In the genomic region with DNA sequence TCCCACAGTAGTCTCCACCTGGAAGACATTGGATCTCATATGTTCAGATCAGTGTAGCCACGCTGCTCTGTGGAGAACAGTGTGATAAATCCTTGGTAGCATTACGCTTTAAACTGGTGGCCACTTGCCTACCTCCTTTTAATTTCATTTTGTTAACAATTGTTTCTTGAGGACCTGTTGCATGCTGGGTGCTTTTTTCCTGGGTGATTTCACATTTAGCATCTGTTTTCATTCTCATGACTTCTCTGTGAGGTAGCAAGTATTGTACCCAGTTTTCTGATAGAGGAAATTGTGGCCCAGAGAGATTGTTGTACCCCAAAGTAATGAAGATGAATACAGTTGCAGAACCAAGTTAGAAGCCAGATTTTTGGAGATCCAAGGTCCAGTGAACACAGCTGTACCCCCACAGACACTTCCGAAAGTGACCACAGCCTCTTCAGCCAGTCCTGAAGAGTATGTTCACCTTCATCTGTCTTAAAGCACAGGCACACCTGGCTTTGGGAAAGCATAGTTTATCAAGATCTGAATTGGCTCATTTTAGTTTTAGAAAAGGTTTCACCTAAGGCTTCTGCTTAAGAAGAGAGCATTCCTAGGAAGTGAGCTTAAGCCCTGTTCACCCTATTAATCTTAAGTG, we compare ENCODE assay signal across 9 cellular contexts.
DNase-seq lines count a peak whose midpoint lies in the region; ATAC-seq and TF ChIP-seq lines count a peak whose summit lies in the region.
"Had no signal": no experiment of that assay in that cellular context is flagged by ENCODE, and none has a peak within 500 bp of the region (broad histone marks: within the 10 kb centered on the region; RNA-seq: fewer than 3 reads in every experiment).

No MANE protein-coding gene starts in this region.

- no TSS peak for BruUV-seq in A673 (replicated peaks; lab: Mats Ljungman, UMichigan)

- no peaks in the 10 kb centered on the region for H3K9me3 ChIP-seq in A673 (ENCODE audit: low read depth, low read length, poor library complexity, severe bottlenecking)
- H3K9me3 ChIP-seq: testis had no signal

- no peaks in the 10 kb centered on the region for H3K36me3 ChIP-seq in A673 (ENCODE audit: insufficient read depth, low read length, poor library complexity, severe bottlenecking)

- no peak for TF ChIP-seq CTCF in A673 (conservative IDR thresholded peaks at IDR 0.05; ENCODE audit: low read depth, low read length)

- intact Hi-C loops in A673 (cut with micrococcal nuclease; ENCODE audit: unreplicated experiment) = loop anchor here (10.0 kb wide), 2 partner anchors 293 to 473 kb away; no protein-coding TSS in a partner anchor

- peak overlapping the region; percentile 6 for H3K4me3 ChIP-seq in A673 (ENCODE audit: low read depth, low read length, poor library complexity, severe bottlenecking)
- H3K4me3 ChIP-seq: testis had no signal

- TF ChIP-seq POLR2A in erythroblast (IDR thresholded peaks at IDR 0.05; ENCODE audit: low read length) = no peak

- H3K36me3 Mint-ChIP-seq in effector memory CD8-positive, alpha-beta T cell (ENCODE audit: insufficient read depth) = peaks cover 25% of the 10 kb centered on the region

- H3K4me1 Mint-ChIP-seq in effector memory CD8-positive, alpha-beta T cell (ENCODE audit: low read depth in 2 of 2) = peaks cover 53 to 67% of the 10 kb centered on the region in 2 donors

- POLR2A ChIA-PET in A673 (lab: Charles Lee; ENCODE audit: low non-redundant PET) = no interaction called here

- H3K27ac ChIP-seq in A673 (ENCODE audit: low read depth, low read length, poor library complexity, severe bottlenecking) = peak overlapping the region; percentile 65
- H3K27ac ChIP-seq: testis had no signal

- H3K4me3 Mint-ChIP-seq in effector memory CD8-positive, alpha-beta T cell = peak overlapping the region; percentile 67 to 73

- DNase-seq in A673 (ENCODE audit: low spot score) = no peak
- no peak for DNase-seq in effector memory CD8-positive, alpha-beta T cell
- DNase-seq in cerebellar cortex (ENCODE audit: low spot score) = no peak
- no peak for DNase-seq in NCI-H1092 (lab: John Stamatoyannopoulos, UW)
- no peak for DNase-seq in DMS 273 (lab: John Stamatoyannopoulos, UW; ENCODE audit: unreplicated experiment)
- DNase-seq in erythroblast (lab: John Stamatoyannopoulos, UW) = no peak
- DNase-seq: testis had no signal

- H3K9me3 Mint-ChIP-seq in effector memory CD8-positive, alpha-beta T cell = no peaks in the 10 kb centered on the region

- peaks cover 35% of the 10 kb centered on the region for H3K4me1 ChIP-seq in A673 (ENCODE audit: insufficient read depth, low read length, poor library complexity, severe bottlenecking)
- H3K4me1 ChIP-seq: testis had no signal

- peak; percentile 32 for ATAC-seq in GM18907 (IDR thresholded peaks at IDR 0.05; ENCODE audit: unreplicated experiment)
- peak; percentile 27 for ATAC-seq in HG03342 (IDR thresholded peaks at IDR 0.05; ENCODE audit: unreplicated experiment)
- ATAC-seq in effector memory CD8-positive, alpha-beta T cell (replicated peaks) = peak; percentile 1

- H3K27me3 Mint-ChIP-seq in effector memory CD8-positive, alpha-beta T cell = no peaks in the 10 kb centered on the region

- H3K27ac Mint-ChIP-seq in effector memory CD8-positive, alpha-beta T cell = peak overlapping the region; percentile 96 to 97

- no peaks in the 10 kb centered on the region for H3K27me3 ChIP-seq in A673 (replicated peaks; ENCODE audit: insufficient read depth, low read depth, low read length, poor library complexity)
- H3K27me3 ChIP-seq: testis had no signal

- CTCF ChIA-PET in A673 (lab: Charles Lee) = interaction anchor here (1.0 to 1.2 kb wide), 2 partner anchors 58 to 144 kb away, joined by 3 read pairs; no protein-coding TSS in a partner anchor
